In genomic region chr11:11584937-11585336, GRCh38 we compare ENCODE assay signal across 1 cellular context.
TF ChIP-seq lines count a peak whose summit lies in the region.

No MANE protein-coding gene starts in this region.

TF ChIP-seq in IMR-90, 13 proteins besides CTCF, POLR2A, EP300 and RAD21:
- TF ChIP-seq RCOR1 (IDR thresholded peaks at IDR 0.05; ENCODE audit: insufficient replicate concordance, low read length) (no peak), CEBPB (IDR thresholded peaks at IDR 0.05; ENCODE audit: low read depth, low read length) (peak; percentile 41; the same call in 1 of the 2 replicates)
